Comparison of ENCODE assay signal across 19 cellular contexts in the genomic region with DNA sequence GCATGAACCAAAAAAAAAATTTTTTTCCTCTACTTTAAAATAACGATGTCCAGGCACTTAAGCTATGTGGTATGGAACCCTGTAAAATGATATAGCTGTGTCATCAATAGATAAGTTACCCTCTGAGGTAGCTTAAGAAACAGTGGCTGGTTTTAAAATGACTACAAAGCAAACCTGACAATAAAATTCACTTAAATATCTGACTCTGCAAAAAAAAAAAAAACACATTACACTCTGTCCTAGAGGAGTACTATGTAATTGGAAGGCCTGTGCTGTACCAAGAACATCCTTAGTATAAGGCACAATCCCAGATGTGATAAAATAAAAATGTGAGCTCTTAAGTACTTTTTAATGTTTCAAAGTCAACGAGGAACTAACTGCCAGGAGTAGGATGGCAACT.
A peak's percentile ranks its signal among the peaks of the same experiment; 100 is the strongest.
DNase-seq lines count a peak whose midpoint lies in the region; ATAC-seq, FAIRE-seq and TF ChIP-seq lines count a peak whose summit lies in the region.
"Had no signal": no experiment of that assay in that cellular context is flagged by ENCODE, and none has a peak within 500 bp of the region (broad histone marks: within the 10 kb centered on the region; RNA-seq: fewer than 3 reads in every experiment).

No MANE protein-coding gene starts in this region.

- H3K4me3 ChIP-seq in HepG2 (replicated peaks in 1 of 3; ENCODE audit: insufficient read depth in 1 of 3, low read depth in 2 of 3, low read length in 3 of 3) (no peak overlapping the region), right lobe of liver (no peak overlapping the region), IMR-90 (ENCODE audit: insufficient read depth, low read depth, low read length) (no peak overlapping the region), endodermal cell (ENCODE audit: low read length) (peak overlapping the region; percentile 38)
- H3K4me3 ChIP-seq: BLaER1 had no signal

- ATAC-seq in HepG2 (no peak), right lobe of liver (no peak), IMR-90 (ENCODE audit: low read depth) (no peak), SK-N-SH treated with all-trans-retinoic acid at 6 μM for 48 hours (no peak)
- ATAC-seq: CD8-positive, alpha-beta T cell had no signal

- dilution Hi-C loops in IMR-90 (cut with HindIII; ENCODE audit: low sequenced_read_pairs, unreplicated experiment): no loop called here

- WGBS in HepG2 (ENCODE audit: low lambda C conversion rate): 9% methylated on average over 2 of the region's 2 CpGs
- 72% methylated on average over 2 of the region's 2 CpGs for WGBS in right lobe of liver (ENCODE audit: insufficient coverage, low coverage, low lambda C conversion rate, missing lambda C conversion rate)
- WGBS in IMR-90 (ENCODE audit: extremely low coverage in 2 of 2, insufficient read length in 1 of 2), 2 experiments: no CpG with 5 or more reads among the region's 2 CpGs
- WGBS in endodermal cell (ENCODE audit: insufficient coverage in 1 of 2, insufficient read length in 1 of 2), 2 experiments: 87% methylated on average over 2 of the region's 2 CpGs; no CpG with 5 or more reads in 1 of the 2 experiments

- H2BK120ac ChIP-seq in IMR-90 (ENCODE audit: low read depth, low read length): no peak overlapping the region

- H3K79me2 ChIP-seq in HepG2 (ENCODE audit: insufficient read depth, low read length): no peaks in the 10 kb centered on the region

- in situ Hi-C loops in HepG2 (cut with HindIII; ENCODE audit: extremely low pct_ligation_motif_present, low pct_unique_long_range_greater_than_20kb) (no loop called here), IMR-90 (cut with MboI; ENCODE audit: low sequenced_read_pairs) (no loop called here)

- TF ChIP-seq RAD21 in HepG2 (CRISPR knock-in tag; IDR thresholded peaks at IDR 0.05) (no peak), IMR-90 (IDR thresholded peaks at IDR 0.05; ENCODE audit: low read length) (no peak)

- no peaks in the 10 kb centered on the region for H3K9me3 ChIP-seq in HepG2 (ENCODE audit: low read length)
- H3K9me3 ChIP-seq in right lobe of liver: no peaks in the 10 kb centered on the region
- peaks cover 2% of the 10 kb centered on the region; the same call in 1 of the 2 replicates for H3K9me3 ChIP-seq in IMR-90 (ENCODE audit: control insufficient read depth, insufficient read depth, low read length)
- H3K9me3 ChIP-seq in endodermal cell (ENCODE audit: control insufficient read depth, low read length): peaks cover 12% of the 10 kb centered on the region
- H3K9me3 ChIP-seq: Caco-2 had no signal

- H3K9me3 Mint-ChIP-seq in endodermal cell: peaks cover 15% of the 10 kb centered on the region
- H3K9me3 Mint-ChIP-seq: CD4-positive, CD25-positive, alpha-beta regulatory T cell; CD8-positive, alpha-beta T cell had no signal

- no peak overlapping the region for H4K8ac ChIP-seq in IMR-90 (ENCODE audit: low read depth in 2 of 2, low read length in 2 of 2)

- no peaks in the 10 kb centered on the region for H3K79me1 ChIP-seq in IMR-90 (ENCODE audit: low read depth in 1 of 2, low read length in 2 of 2)

- H3K9ac ChIP-seq in HepG2 (ENCODE audit: insufficient read depth, low read depth, low read length): no peak overlapping the region
- no peak overlapping the region for H3K9ac ChIP-seq in IMR-90 (ENCODE audit: low read depth, low read length)
- no peak overlapping the region for H3K9ac ChIP-seq in endodermal cell (ENCODE audit: extremely low read depth, low read length, poor library complexity, severe bottlenecking)
- H3K9ac ChIP-seq: BLaER1 had no signal

- no peak overlapping the region for H2AK9ac ChIP-seq in IMR-90 (replicated peaks; ENCODE audit: low read depth, low read length, poor library complexity)

- H3K4me3 Mint-ChIP-seq in endodermal cell: no peak overlapping the region
- H3K4me3 Mint-ChIP-seq: B cell; CD4-positive, CD25-positive, alpha-beta regulatory T cell; CD8-positive, alpha-beta T cell had no signal

- no peak for FAIRE-seq in HepG2 (lab: Jason Lieb, UNC)
- FAIRE-seq: GM12891, GM18507, H1 had no signal

- no peak for TF ChIP-seq EP300 in HepG2 (IDR thresholded peaks at IDR 0.05; ENCODE audit: low read depth in 2 of 2, low read length in 2 of 2)
- TF ChIP-seq EP300 in HepG2 (CRISPR knock-in tag; IDR thresholded peaks at IDR 0.05; ENCODE audit: borderline replicate concordance): no peak

- H3K18ac ChIP-seq in IMR-90 (ENCODE audit: low read depth, low read length): no peak overlapping the region

- H2AFZ ChIP-seq in HepG2 (ENCODE audit: low read length): no peak overlapping the region
- no peak overlapping the region for H2AFZ ChIP-seq in IMR-90 (replicated peaks; ENCODE audit: low read length, poor library complexity)

- no peak overlapping the region for H3K14ac ChIP-seq in IMR-90 (replicated peaks; ENCODE audit: low read depth, low read length)

- H3K27me3 ChIP-seq in HepG2 (ENCODE audit: control insufficient read depth in 1 of 2, insufficient read depth in 2 of 2, low read length in 2 of 2): no peaks in the 10 kb centered on the region
- H3K27me3 ChIP-seq in right lobe of liver: no peaks in the 10 kb centered on the region
- H3K27me3 ChIP-seq in IMR-90 (ENCODE audit: control insufficient read depth, insufficient read depth, low read length): no peaks in the 10 kb centered on the region
- no peaks in the 10 kb centered on the region for H3K27me3 ChIP-seq in endodermal cell (ENCODE audit: control insufficient read depth, insufficient read depth, low read length, poor library complexity, severe bottlenecking)
- H3K27me3 ChIP-seq: BLaER1 had no signal

- no peak overlapping the region for H4K91ac ChIP-seq in IMR-90 (ENCODE audit: insufficient read depth, low read depth, low read length)

- H3K27me3 Mint-ChIP-seq in endodermal cell (ENCODE audit: insufficient read depth): no peaks in the 10 kb centered on the region
- H3K27me3 Mint-ChIP-seq: CD4-positive, CD25-positive, alpha-beta regulatory T cell had no signal

- H3K4me1 Mint-ChIP-seq in endodermal cell: peaks cover 9% of the 10 kb centered on the region
- H3K4me1 Mint-ChIP-seq: B cell; CD4-positive, CD25-positive, alpha-beta regulatory T cell had no signal

- DNase-seq in HepG2 (ENCODE audit: low spot score): no peak
- DNase-seq in right lobe of liver: no peak
- DNase-seq in IMR-90: no peak
- DNase-seq in endodermal cell: no peak
- DNase-seq in NCI-H82 treated with DMSO at 0.1 percent for 48 hours (lab: John Stamatoyannopoulos, UW; ENCODE audit: unreplicated experiment): no peak
- DNase-seq: Caco-2; CD4-positive, CD25-positive, alpha-beta regulatory T cell; CD8-positive, alpha-beta T cell; DMS153; GF-D8; H7; HCEC 1CT had no signal

- CTCF ChIA-PET in HepG2 (lab: Yijun Ruan, JAX; ENCODE audit: low intra/inter-chr PET ratio, low total read pairs) (no interaction called here), IMR-90 (lab: Yijun Ruan, JAX) (interaction anchor here (1.5 kb wide), 1 partner anchor 20 kb away, joined by 4 read pairs; no protein-coding TSS in a partner anchor)

- H2AK5ac ChIP-seq in IMR-90 (ENCODE audit: low read depth, low read length): no peak overlapping the region

- BruUV-seq in HepG2 (replicated peaks; lab: Mats Ljungman, UMichigan) (no TSS peak), IMR-90 (replicated peaks; lab: Mats Ljungman, UMichigan) (no TSS peak)

- H3K4ac ChIP-seq in IMR-90 (ENCODE audit: low read depth, low read length): no peak overlapping the region

- POLR2A ChIA-PET in HepG2 (lab: Yijun Ruan, JAX) (no interaction called here), IMR-90 (lab: Charles Lee; ENCODE audit: unreplicated experiment) (no interaction called here)

- no peaks in the 10 kb centered on the region for H3K36me3 Mint-ChIP-seq in endodermal cell (ENCODE audit: low read depth)
- H3K36me3 Mint-ChIP-seq: CD4-positive, CD25-positive, alpha-beta regulatory T cell; CD8-positive, alpha-beta T cell had no signal

- H3K23ac ChIP-seq in IMR-90 (ENCODE audit: low read depth, low read length): no peak overlapping the region

- no peak overlapping the region for H2BK20ac ChIP-seq in IMR-90 (ENCODE audit: low read depth, low read length)

- H3K27ac Mint-ChIP-seq in endodermal cell: no peak overlapping the region
- H3K27ac Mint-ChIP-seq: B cell; CD4-positive, CD25-positive, alpha-beta regulatory T cell; CD8-positive, alpha-beta T cell had no signal

- H3K56ac ChIP-seq in IMR-90 (ENCODE audit: extremely low read depth, insufficient read depth, low read length): no peak overlapping the region

- TF ChIP-seq POLR2A in HepG2 (IDR thresholded peaks at IDR 0.05; ENCODE audit: insufficient read depth in 1 of 2, low read depth in 2 of 2, low read length in 2 of 2) (no peak), right lobe of liver (IDR thresholded peaks at IDR 0.05) (no peak), IMR-90 (IDR thresholded peaks at IDR 0.05; ENCODE audit: low read depth, low read length) (no peak)

- H3K4me1 ChIP-seq in HepG2 (ENCODE audit: insufficient read depth, low read length) (no peaks in the 10 kb centered on the region), right lobe of liver (no peaks in the 10 kb centered on the region), IMR-90 (ENCODE audit: control insufficient read depth, insufficient read depth, low read length) (peaks cover 2% of the 10 kb centered on the region; the same call in 1 of the 2 replicates), endodermal cell (ENCODE audit: control insufficient read depth, insufficient read depth, low read length) (peaks cover 4% of the 10 kb centered on the region)
- H3K4me1 ChIP-seq: BLaER1, Caco-2 had no signal

- no peak overlapping the region for H3K27ac ChIP-seq in HepG2 (ENCODE audit: extremely low read length, insufficient read depth, low read length)
- no peak overlapping the region for H3K27ac ChIP-seq in right lobe of liver
- no peak overlapping the region for H3K27ac ChIP-seq in IMR-90 (ENCODE audit: insufficient read depth, low read length)
- H3K27ac ChIP-seq in endodermal cell (ENCODE audit: low read depth, low read length): no peak overlapping the region
- H3K27ac ChIP-seq: BLaER1, C4-2B had no signal

- no peaks in the 10 kb centered on the region for H3K9me1 ChIP-seq in IMR-90 (ENCODE audit: insufficient read depth, low read length)

- H3K4me2 ChIP-seq in HepG2 (ENCODE audit: low read depth, low read length) (no peak overlapping the region), IMR-90 (ENCODE audit: low read depth, low read length) (no peak overlapping the region)
- H3K4me2 ChIP-seq: BLaER1 had no signal

- H4K20me1 ChIP-seq in HepG2 (ENCODE audit: insufficient read depth, low read length) (no peaks in the 10 kb centered on the region), IMR-90 (ENCODE audit: insufficient read depth, low read length) (no peaks in the 10 kb centered on the region)
- H4K20me1 ChIP-seq: BLaER1 had no signal

- H2BK15ac ChIP-seq in IMR-90 (ENCODE audit: low read depth, low read length): no peak overlapping the region

- H2BK5ac ChIP-seq in IMR-90 (ENCODE audit: low read depth, low read length, poor library complexity, severe bottlenecking): no peak overlapping the region

- intact Hi-C loops in HepG2 (cut with micrococcal nuclease; ENCODE audit: unreplicated experiment) (no loop called here), right lobe of liver (cut with DNase I) (no loop called here), IMR-90 (cut with micrococcal nuclease) (no loop called here)

- H4K5ac ChIP-seq in IMR-90 (ENCODE audit: low read depth, low read length): no peak overlapping the region

- H3K36me3 ChIP-seq in HepG2 (replicated peaks in 1 of 2; ENCODE audit: control insufficient read depth in 1 of 2, insufficient read depth in 2 of 2, low read length in 2 of 2) (no peaks in the 10 kb centered on the region), right lobe of liver (no peaks in the 10 kb centered on the region), IMR-90 (ENCODE audit: control insufficient read depth, insufficient read depth, low read length) (no peaks in the 10 kb centered on the region), endodermal cell (ENCODE audit: control insufficient read depth, insufficient read depth, low read length) (no peaks in the 10 kb centered on the region)
- H3K36me3 ChIP-seq: BLaER1 had no signal

- TF ChIP-seq CTCF in HepG2 (CRISPR knock-in tag; IDR thresholded peaks at IDR 0.05) (no peak), right lobe of liver (IDR thresholded peaks at IDR 0.05) (no peak), IMR-90 (conservative IDR thresholded peaks at IDR 0.05; ENCODE audit: low read depth, low read length) (no peak), endodermal cell (conservative IDR thresholded peaks at IDR 0.05) (no peak)
